Comparison of ENCODE assay signal across 2 cellular contexts in the genomic region with DNA sequence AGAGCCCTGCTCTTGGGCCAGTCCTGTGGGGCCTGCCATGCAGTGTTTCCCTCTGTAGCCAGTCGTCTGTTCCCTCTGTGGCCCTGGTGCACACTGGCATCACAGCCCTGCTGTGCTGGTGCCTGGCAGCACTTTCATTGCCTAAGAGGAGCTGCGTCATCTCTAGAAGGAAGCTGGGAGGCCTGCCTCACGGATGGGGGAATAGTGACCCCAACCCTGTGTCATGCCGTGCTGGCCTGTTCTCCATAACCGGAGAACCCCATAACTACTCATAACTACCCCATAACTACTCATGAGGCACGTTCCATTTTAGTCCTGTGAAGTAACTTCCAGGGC.
TF ChIP-seq lines count a peak whose summit lies in the region.

No MANE protein-coding gene starts in this region.

TF ChIP-seq in HepG2, 621 proteins besides CTCF, POLR2A, EP300 and RAD21:
- TF ChIP-seq ZSCAN25 (CRISPR knock-in tag; IDR thresholded peaks at IDR 0.05), result no peak
- 0 out of 2 replicates have a peak, but pooled peaks have one; percentile 12 for TF ChIP-seq ZMYM3 (CRISPR knock-in tag; IDR thresholded peaks at IDR 0.05)
- TF ChIP-seq ZNF780A (CRISPR knock-in tag; IDR thresholded peaks at IDR 0.05), result no peak
- peak; percentile 47; the same call in 1 of the 2 replicates for TF ChIP-seq ZNF121 (CRISPR knock-in tag; IDR thresholded peaks at IDR 0.05)
- no peak for TF ChIP-seq ZNF10 (CRISPR knock-in tag; IDR thresholded peaks at IDR 0.05; ENCODE audit: borderline replicate concordance, low read depth)
- no peak for TF ChIP-seq PITX1 (CRISPR knock-in tag; IDR thresholded peaks at IDR 0.05)
- TF ChIP-seq, protein P1, sequence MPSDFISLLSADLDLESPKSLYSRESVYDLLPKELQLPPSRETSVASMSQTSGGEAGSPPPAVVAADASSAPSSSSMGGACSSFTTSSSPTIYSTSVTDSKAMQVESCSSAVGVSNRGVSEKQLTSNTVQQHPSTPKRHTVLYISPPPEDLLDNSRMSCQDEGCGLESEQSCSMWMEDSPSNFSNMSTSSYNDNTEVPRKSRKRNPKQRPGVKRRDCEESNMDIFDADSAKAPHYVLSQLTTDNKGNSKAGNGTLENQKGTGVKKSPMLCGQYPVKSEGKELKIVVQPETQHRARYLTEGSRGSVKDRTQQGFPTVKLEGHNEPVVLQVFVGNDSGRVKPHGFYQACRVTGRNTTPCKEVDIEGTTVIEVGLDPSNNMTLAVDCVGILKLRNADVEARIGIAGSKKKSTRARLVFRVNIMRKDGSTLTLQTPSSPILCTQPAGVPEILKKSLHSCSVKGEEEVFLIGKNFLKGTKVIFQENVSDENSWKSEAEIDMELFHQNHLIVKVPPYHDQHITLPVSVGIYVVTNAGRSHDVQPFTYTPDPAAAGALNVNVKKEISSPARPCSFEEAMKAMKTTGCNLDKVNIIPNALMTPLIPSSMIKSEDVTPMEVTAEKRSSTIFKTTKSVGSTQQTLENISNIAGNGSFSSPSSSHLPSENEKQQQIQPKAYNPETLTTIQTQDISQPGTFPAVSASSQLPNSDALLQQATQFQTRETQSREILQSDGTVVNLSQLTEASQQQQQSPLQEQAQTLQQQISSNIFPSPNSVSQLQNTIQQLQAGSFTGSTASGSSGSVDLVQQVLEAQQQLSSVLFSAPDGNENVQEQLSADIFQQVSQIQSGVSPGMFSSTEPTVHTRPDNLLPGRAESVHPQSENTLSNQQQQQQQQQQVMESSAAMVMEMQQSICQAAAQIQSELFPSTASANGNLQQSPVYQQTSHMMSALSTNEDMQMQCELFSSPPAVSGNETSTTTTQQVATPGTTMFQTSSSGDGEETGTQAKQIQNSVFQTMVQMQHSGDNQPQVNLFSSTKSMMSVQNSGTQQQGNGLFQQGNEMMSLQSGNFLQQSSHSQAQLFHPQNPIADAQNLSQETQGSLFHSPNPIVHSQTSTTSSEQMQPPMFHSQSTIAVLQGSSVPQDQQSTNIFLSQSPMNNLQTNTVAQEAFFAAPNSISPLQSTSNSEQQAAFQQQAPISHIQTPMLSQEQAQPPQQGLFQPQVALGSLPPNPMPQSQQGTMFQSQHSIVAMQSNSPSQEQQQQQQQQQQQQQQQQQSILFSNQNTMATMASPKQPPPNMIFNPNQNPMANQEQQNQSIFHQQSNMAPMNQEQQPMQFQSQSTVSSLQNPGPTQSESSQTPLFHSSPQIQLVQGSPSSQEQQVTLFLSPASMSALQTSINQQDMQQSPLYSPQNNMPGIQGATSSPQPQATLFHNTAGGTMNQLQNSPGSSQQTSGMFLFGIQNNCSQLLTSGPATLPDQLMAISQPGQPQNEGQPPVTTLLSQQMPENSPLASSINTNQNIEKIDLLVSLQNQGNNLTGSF (CRISPR knock-in tag; IDR thresholded peaks at IDR 0.05), result no peak
- TF ChIP-seq, protein P2, sequence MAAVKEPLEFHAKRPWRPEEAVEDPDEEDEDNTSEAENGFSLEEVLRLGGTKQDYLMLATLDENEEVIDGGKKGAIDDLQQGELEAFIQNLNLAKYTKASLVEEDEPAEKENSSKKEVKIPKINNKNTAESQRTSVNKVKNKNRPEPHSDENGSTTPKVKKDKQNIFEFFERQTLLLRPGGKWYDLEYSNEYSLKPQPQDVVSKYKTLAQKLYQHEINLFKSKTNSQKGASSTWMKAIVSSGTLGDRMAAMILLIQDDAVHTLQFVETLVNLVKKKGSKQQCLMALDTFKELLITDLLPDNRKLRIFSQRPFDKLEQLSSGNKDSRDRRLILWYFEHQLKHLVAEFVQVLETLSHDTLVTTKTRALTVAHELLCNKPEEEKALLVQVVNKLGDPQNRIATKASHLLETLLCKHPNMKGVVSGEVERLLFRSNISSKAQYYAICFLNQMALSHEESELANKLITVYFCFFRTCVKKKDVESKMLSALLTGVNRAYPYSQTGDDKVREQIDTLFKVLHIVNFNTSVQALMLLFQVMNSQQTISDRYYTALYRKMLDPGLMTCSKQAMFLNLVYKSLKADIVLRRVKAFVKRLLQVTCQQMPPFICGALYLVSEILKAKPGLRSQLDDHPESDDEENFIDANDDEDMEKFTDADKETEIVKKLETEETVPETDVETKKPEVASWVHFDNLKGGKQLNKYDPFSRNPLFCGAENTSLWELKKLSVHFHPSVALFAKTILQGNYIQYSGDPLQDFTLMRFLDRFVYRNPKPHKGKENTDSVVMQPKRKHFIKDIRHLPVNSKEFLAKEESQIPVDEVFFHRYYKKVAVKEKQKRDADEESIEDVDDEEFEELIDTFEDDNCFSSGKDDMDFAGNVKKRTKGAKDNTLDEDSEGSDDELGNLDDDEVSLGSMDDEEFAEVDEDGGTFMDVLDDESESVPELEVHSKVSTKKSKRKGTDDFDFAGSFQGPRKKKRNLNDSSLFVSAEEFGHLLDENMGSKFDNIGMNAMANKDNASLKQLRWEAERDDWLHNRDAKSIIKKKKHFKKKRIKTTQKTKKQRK (IDR thresholded peaks at IDR 0.05; ENCODE audit: low read length), result no peak

TF ChIP-seq in K562, 482 proteins besides CTCF, POLR2A, EP300 and RAD21:
- TF ChIP-seq ZNF316 (IDR thresholded peaks at IDR 0.05) (no peak), SREBF1 (IDR thresholded peaks at IDR 0.05; ENCODE audit: borderline replicate concordance, low read depth, low read length) (0 out of 2 replicates have a peak, but pooled peaks have one; percentile 30), U2AF2 (optimal IDR thresholded peaks at IDR 0.05; ENCODE audit: low read depth, low read length) (no peak), SIX5 (IDR thresholded peaks at IDR 0.05; ENCODE audit: borderline replicate concordance in 1 of 2, insufficient read depth in 1 of 2, low read depth in 1 of 2, low read length in 2 of 2) (peak in 1 of 2 experiments; percentile 27; a peak in 1 of 4 replicates)
- TF ChIP-seq, protein P3, sequence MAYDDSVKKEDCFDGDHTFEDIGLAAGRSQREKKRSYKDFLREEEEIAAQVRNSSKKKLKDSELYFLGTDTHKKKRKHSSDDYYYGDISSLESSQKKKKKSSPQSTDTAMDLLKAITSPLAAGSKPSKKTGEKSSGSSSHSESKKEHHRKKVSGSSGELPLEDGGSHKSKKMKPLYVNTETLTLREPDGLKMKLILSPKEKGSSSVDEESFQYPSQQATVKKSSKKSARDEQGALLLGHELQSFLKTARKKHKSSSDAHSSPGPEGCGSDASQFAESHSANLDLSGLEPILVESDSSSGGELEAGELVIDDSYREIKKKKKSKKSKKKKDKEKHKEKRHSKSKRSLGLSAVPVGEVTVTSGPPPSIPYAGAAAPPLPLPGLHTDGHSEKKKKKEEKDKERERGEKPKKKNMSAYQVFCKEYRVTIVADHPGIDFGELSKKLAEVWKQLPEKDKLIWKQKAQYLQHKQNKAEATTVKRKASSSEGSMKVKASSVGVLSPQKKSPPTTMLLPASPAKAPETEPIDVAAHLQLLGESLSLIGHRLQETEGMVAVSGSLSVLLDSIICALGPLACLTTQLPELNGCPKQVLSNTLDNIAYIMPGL (CRISPR knock-in tag; IDR thresholded peaks at IDR 0.05), result 0 out of 2 replicates have a peak, but pooled peaks have one; percentile 7
